8 cellular contexts compared by ENCODE assay signal in the genomic region with DNA sequence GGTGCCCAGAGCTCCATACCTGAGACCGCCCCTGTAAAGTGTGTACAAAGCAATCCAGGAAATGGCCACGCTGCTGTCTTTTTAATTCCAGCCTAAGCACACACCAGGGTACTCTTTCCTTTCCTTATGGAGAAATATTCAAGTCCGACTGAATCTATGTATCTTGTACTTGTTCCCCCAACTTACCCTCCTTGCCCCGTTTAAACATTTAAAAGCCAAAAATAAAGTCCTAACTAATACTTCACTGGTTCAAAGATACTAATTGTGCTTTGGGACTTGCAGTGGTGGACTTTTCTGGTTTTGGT. TPM values are rescaled to one million over a fixed set of nuclear protein-coding genes. Genes with fewer than 3 reads are reported as not detected.
DNase-seq lines count a peak whose midpoint lies in the region; ATAC-seq and TF ChIP-seq lines count a peak whose summit lies in the region.

No MANE protein-coding gene starts in this region.

- H3K27me3 ChIP-seq in lower lobe of right lung (ENCODE audit: low read depth): no peaks in the 10 kb centered on the region
- H3K27me3 ChIP-seq in vagina: no peaks in the 10 kb centered on the region

- peak; percentile 12 for ATAC-seq in HG03571 (IDR thresholded peaks at IDR 0.05; ENCODE audit: unreplicated experiment)
- peak; percentile 60 to 66 for ATAC-seq in lower lobe of right lung

- H3K36me3 ChIP-seq in lower lobe of right lung (no peaks in the 10 kb centered on the region), vagina (no peaks in the 10 kb centered on the region)

- H3K9me3 ChIP-seq in lower lobe of right lung (no peaks in the 10 kb centered on the region), vagina (no peaks in the 10 kb centered on the region)

- DNase-seq in activated CD4-positive, alpha-beta T cell treated with anti-CD3 and anti-CD28 coated beads, Interleukin-2, amount 10 ng/mL, durations not matched to agents 24 days and 14 days: no peak
- no peak for DNase-seq in activated CD4-positive, alpha-beta T cell treated with anti-CD3 and anti-CD28 coated beads, Interleukin-2, amount 50 U/mL, for 1 hour
- DNase-seq in astrocyte of the cerebellum (ENCODE audit: low read depth) (no peak), lower lobe of right lung (no peak), vagina (ENCODE audit: extremely low spot score in 2 of 2) (no peak), HuH-7 (ENCODE audit: low spot score) (no peak), NCI-H1417 (lab: John Stamatoyannopoulos, UW) (no peak)

- no peaks in the 10 kb centered on the region for H3K4me1 ChIP-seq in lower lobe of right lung
- peaks cover 8% of the 10 kb centered on the region for H3K4me1 ChIP-seq in vagina

- H3K27ac Mint-ChIP-seq in activated CD4-positive, alpha-beta T cell treated with anti-CD3 and anti-CD28 coated beads, Interleukin-2, amount 10 ng/mL, durations not matched to agents 24 days and 14 days: peak overlapping the region; percentile 97

- TF ChIP-seq CTCF in astrocyte of the cerebellum (IDR thresholded peaks at IDR 0.05; ENCODE audit: low read depth, low read length, missing control alignments): no peak
- TF ChIP-seq CTCF in lower lobe of right lung (IDR thresholded peaks at IDR 0.05): no peak
- no peak for TF ChIP-seq CTCF in vagina (IDR thresholded peaks at IDR 0.05)

- in situ Hi-C loops in astrocyte of the cerebellum (cut with HindIII; ENCODE audit: low sequenced_read_pairs): no loop called here

- no peaks in the 10 kb centered on the region for H3K36me3 Mint-ChIP-seq in activated CD4-positive, alpha-beta T cell treated with anti-CD3 and anti-CD28 coated beads, Interleukin-2, amount 10 ng/mL, durations not matched to agents 24 days and 14 days (ENCODE audit: low read depth)

- peak overlapping the region; percentile 97 for H3K4me3 Mint-ChIP-seq in activated CD4-positive, alpha-beta T cell treated with anti-CD3 and anti-CD28 coated beads, Interleukin-2, amount 10 ng/mL, durations not matched to agents 24 days and 14 days

- no peak for TF ChIP-seq POLR2A in vagina (IDR thresholded peaks at IDR 0.05)

- H3K27ac ChIP-seq in lower lobe of right lung (peak overlapping the region; percentile 75), vagina (peak overlapping the region; percentile 63)

- intact Hi-C loops in activated CD4-positive, alpha-beta T cell treated with anti-CD3 and anti-CD28 coated beads, Interleukin-2, amount 10 ng/mL, durations not matched to agents 24 days and 14 days (cut with micrococcal nuclease): loop anchor here (5.0 to 10.0 kb wide), 4 partner anchors 94 to 784 kb away; a partner anchor contains a TSS
- intact Hi-C loops in lower lobe of right lung (cut with DNase I) (no loop called here), vagina (cut with DNase I) (no loop called here)

- no peaks in the 10 kb centered on the region for H3K9me3 Mint-ChIP-seq in activated CD4-positive, alpha-beta T cell treated with anti-CD3 and anti-CD28 coated beads, Interleukin-2, amount 10 ng/mL, durations not matched to agents 24 days and 14 days

- peak overlapping the region; percentile 73 for H3K4me3 ChIP-seq in astrocyte of the cerebellum (ENCODE audit: low read depth, low read length)
- peak overlapping the region; percentile 70 for H3K4me3 ChIP-seq in lower lobe of right lung
- peak overlapping the region; percentile 68 to 69 for H3K4me3 ChIP-seq in vagina

- peaks cover 13% of the 10 kb centered on the region for H3K4me1 Mint-ChIP-seq in activated CD4-positive, alpha-beta T cell treated with anti-CD3 and anti-CD28 coated beads, Interleukin-2, amount 10 ng/mL, durations not matched to agents 24 days and 14 days

- peaks cover 10% of the 10 kb centered on the region for H3K27me3 Mint-ChIP-seq in activated CD4-positive, alpha-beta T cell treated with anti-CD3 and anti-CD28 coated beads, Interleukin-2, amount 10 ng/mL, durations not matched to agents 24 days and 14 days

RNA-seq across cellular contexts. Expression of a gene that starts 0.7 kb away (rescaled TPM):
- total RNA-seq in activated CD4-positive, alpha-beta T cell treated with anti-CD3 and anti-CD28 coated beads, Interleukin-2, amount 10 ng/mL, durations not matched to agents 24 days and 14 days: 12.2 and 15.0 TPM in 2 replicates
- total RNA-seq in lower lobe of right lung (6.5 TPM), vagina (8.1 TPM)

RNA-seq across cellular contexts. Expression of a gene that starts 40.0 kb away (rescaled TPM):
- total RNA-seq in activated CD4-positive, alpha-beta T cell treated with anti-CD3 and anti-CD28 coated beads, Interleukin-2, amount 10 ng/mL, durations not matched to agents 24 days and 14 days: not detected in 2 replicates
- not detected for total RNA-seq in lower lobe of right lung
- not detected for total RNA-seq in vagina
